ENCODE assay signal across 18 cellular contexts in the genomic region with DNA sequence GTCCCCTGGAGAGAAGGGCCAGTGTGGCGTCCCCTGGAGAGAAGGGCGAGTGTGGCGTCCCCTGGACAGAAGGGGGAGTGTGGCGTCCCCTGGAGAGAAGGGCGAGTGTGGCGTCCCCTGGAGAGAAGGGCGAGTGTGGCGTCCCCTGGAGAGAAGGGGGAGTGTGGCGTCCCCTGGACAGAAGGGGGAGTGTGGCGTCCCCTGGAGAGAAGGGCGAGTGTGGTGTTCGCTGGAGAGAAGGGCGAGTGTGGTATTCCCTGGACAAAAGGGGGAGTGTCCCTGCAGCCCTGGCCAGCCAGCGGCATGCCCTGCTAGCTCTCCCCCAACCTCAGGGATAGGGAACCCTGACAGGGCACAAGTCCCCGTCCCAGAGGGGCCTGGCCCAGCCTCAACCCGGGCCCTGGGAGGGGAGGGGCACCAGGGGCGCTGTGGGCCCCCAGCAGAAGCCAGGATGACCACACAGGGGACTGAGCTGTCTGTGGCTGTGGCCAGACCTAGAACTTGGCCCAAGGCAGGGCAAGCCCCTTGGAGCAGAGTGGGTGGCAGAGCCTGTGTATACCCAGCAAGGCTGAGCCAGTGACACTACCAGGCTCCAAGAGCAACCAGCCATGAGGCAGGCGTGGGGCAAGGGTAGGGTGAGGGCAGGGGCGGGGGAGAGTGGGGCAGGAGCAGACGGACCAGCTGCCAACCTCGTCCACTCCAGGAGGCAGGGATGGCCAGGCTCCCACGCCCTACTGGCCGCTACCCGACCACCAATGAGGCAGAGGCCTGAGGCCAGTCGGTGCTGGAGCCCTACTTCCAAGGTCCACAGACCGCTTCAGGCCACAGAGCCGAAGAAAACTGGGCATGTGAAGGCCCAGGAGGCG.
"Had no signal": no experiment of that assay in that cellular context is flagged by ENCODE, and none has a peak within 500 bp of the region (broad histone marks: within the 10 kb centered on the region; RNA-seq: fewer than 3 reads in every experiment).

No MANE protein-coding gene starts in this region.

- H3K9me3 Mint-ChIP-seq: activated naive CD8-positive, alpha-beta T cell treated with anti-CD3 and anti-CD28 coated beads, Interleukin-2, amount 10 ng/mL, durations not matched to agents 7 days and 5 days; stimulated activated memory B cell treated with anti-CD40 and anti-IgM and Interleukin-4, amounts not matched to agents 10 μg/mL and 1 μg/mL and 100 μg/mL, for 72 hours had no signal

- H3K4me3 ChIP-seq: heart left ventricle, thyroid gland, vagina had no signal

- H3K27me3 Mint-ChIP-seq: activated naive CD8-positive, alpha-beta T cell treated with anti-CD3 and anti-CD28 coated beads, Interleukin-2, amount 10 ng/mL, durations not matched to agents 7 days and 5 days; stimulated activated memory B cell treated with anti-CD40 and anti-IgM and Interleukin-4, amounts not matched to agents 10 μg/mL and 1 μg/mL and 100 μg/mL, for 72 hours had no signal

- ATAC-seq: activated CD4-positive, CD25-positive, alpha-beta regulatory T cell treated with anti-CD3 and anti-CD28 coated beads, Interleukin-2, amount 50 U/mL, for 24 hours; heart left ventricle; left colon; stimulated activated memory B cell treated with anti-CD40 and anti-IgM and Interleukin-4, amounts not matched to agents 10 μg/mL and 1 μg/mL and 100 μg/mL, for 72 hours had no signal

- H3K27ac Mint-ChIP-seq: activated naive CD8-positive, alpha-beta T cell treated with anti-CD3 and anti-CD28 coated beads, Interleukin-2, amount 10 ng/mL, durations not matched to agents 7 days and 5 days; stimulated activated memory B cell treated with anti-CD40 and anti-IgM and Interleukin-4, amounts not matched to agents 10 μg/mL and 1 μg/mL and 100 μg/mL, for 72 hours had no signal

- H3K27me3 ChIP-seq: brain microvascular endothelial cell, heart left ventricle, thyroid gland, vagina had no signal

- DNase-seq: activated CD4-positive, alpha-beta T cell treated with anti-CD3 and anti-CD28 coated beads, Interleukin-2, amount 50 U/mL, for 1 hour; activated CD8-positive, alpha-beta memory T cell treated with anti-CD3 and anti-CD28 coated beads for 24 hours; activated naive CD4-positive, alpha-beta T cell; activated naive CD8-positive, alpha-beta T cell treated with anti-CD3 and anti-CD28 coated beads, Interleukin-2, amount 10 ng/mL, durations not matched to agents 7 days and 5 days; brain microvascular endothelial cell; cortex of kidney; effector CD4-positive, alpha-beta T cell; foreskin melanocyte; heart left ventricle; left colon; mammary epithelial cell; stimulated activated CD4-positive, alpha-beta T cell treated with anti-CD3 and anti-CD28 coated beads, Interleukin-2, amount 100 ng/mL, for 48 hours; T-helper 9 cell; thyroid gland had no signal

- H3K4me3 Mint-ChIP-seq: activated naive CD8-positive, alpha-beta T cell treated with anti-CD3 and anti-CD28 coated beads, Interleukin-2, amount 10 ng/mL, durations not matched to agents 7 days and 5 days; stimulated activated memory B cell treated with anti-CD40 and anti-IgM and Interleukin-4, amounts not matched to agents 10 μg/mL and 1 μg/mL and 100 μg/mL, for 72 hours had no signal

- H3K9me3 ChIP-seq: heart left ventricle, thyroid gland, vagina had no signal

- H3K27ac ChIP-seq: brain microvascular endothelial cell, epithelial cell of prostate, heart left ventricle, thyroid gland, vagina had no signal
